15 cellular contexts compared by ENCODE assay signal in genomic region chrX:118688935-118689334, GRCh38. TPM values are rescaled to one million over a fixed set of nuclear protein-coding genes. Genes with fewer than 3 reads are reported as not detected.
DNase-seq lines count a peak whose midpoint lies in the region; ATAC-seq and TF ChIP-seq lines count a peak whose summit lies in the region.
"Had no signal": no experiment of that assay in that cellular context is flagged by ENCODE, and none has a peak within 500 bp of the region (broad histone marks: within the 10 kb centered on the region; RNA-seq: fewer than 3 reads in every experiment).

No MANE protein-coding gene starts in this region.

- ATAC-seq in central memory CD8-positive, alpha-beta T cell (replicated peaks; ENCODE audit: extremely low read depth, poor library complexity, severe bottlenecking) = no peak
- ATAC-seq in stimulated activated memory B cell treated with anti-CD40 and anti-IgM and Interleukin-4, amounts not matched to agents 10 μg/mL and 1 μg/mL and 100 μg/mL, for 72 hours = no peak
- ATAC-seq in GM19395 (IDR thresholded peaks at IDR 0.05; ENCODE audit: unreplicated experiment) = no peak
- ATAC-seq: HepG2 had no signal

- H3K36me3 Mint-ChIP-seq in CD14-positive monocyte (peaks cover 14 to 34% of the 10 kb centered on the region in 2 donors), endothelial cell (ENCODE audit: low read depth, unreplicated experiment) (no peaks in the 10 kb centered on the region)
- peaks cover 41% of the 10 kb centered on the region for H3K36me3 Mint-ChIP-seq in central memory CD8-positive, alpha-beta T cell (ENCODE audit: insufficient read depth)
- peaks cover 26% of the 10 kb centered on the region for H3K36me3 Mint-ChIP-seq in stimulated activated memory B cell treated with anti-CD40 and anti-IgM and Interleukin-4, amounts not matched to agents 10 μg/mL and 1 μg/mL and 100 μg/mL, for 72 hours

- H3K4me1 Mint-ChIP-seq in CD14-positive monocyte = peaks cover 3% of the 10 kb centered on the region
- peaks cover 6% of the 10 kb centered on the region for H3K4me1 Mint-ChIP-seq in central memory CD8-positive, alpha-beta T cell
- H3K4me1 Mint-ChIP-seq in stimulated activated memory B cell treated with anti-CD40 and anti-IgM and Interleukin-4, amounts not matched to agents 10 μg/mL and 1 μg/mL and 100 μg/mL, for 72 hours = no peaks in the 10 kb centered on the region
- H3K4me1 Mint-ChIP-seq in endothelial cell (ENCODE audit: unreplicated experiment) = no peaks in the 10 kb centered on the region
- H3K4me1 Mint-ChIP-seq: H9 had no signal

- H3K27me3 Mint-ChIP-seq in CD14-positive monocyte (ENCODE audit: low read depth in 3 of 3) = peaks cover 0 to 8% (median 0%) of the 10 kb centered on the region in 3 donors
- H3K27me3 Mint-ChIP-seq in central memory CD8-positive, alpha-beta T cell = no peaks in the 10 kb centered on the region
- no peaks in the 10 kb centered on the region for H3K27me3 Mint-ChIP-seq in stimulated activated memory B cell treated with anti-CD40 and anti-IgM and Interleukin-4, amounts not matched to agents 10 μg/mL and 1 μg/mL and 100 μg/mL, for 72 hours
- H3K27me3 Mint-ChIP-seq in endothelial cell (ENCODE audit: unreplicated experiment) = no peaks in the 10 kb centered on the region
- H3K27me3 Mint-ChIP-seq: IgD-negative memory B cell had no signal

- peak overlapping the region in 4 of 7 donors; percentile 40 to 74 (median 57) for H3K27ac Mint-ChIP-seq in CD14-positive monocyte
- H3K27ac Mint-ChIP-seq in central memory CD8-positive, alpha-beta T cell (ENCODE audit: low read depth) = peak overlapping the region; percentile 39
- H3K27ac Mint-ChIP-seq in stimulated activated memory B cell treated with anti-CD40 and anti-IgM and Interleukin-4, amounts not matched to agents 10 μg/mL and 1 μg/mL and 100 μg/mL, for 72 hours = peak overlapping the region; percentile 43
- no peak overlapping the region for H3K27ac Mint-ChIP-seq in endothelial cell (ENCODE audit: unreplicated experiment)
- H3K27ac Mint-ChIP-seq: H9 had no signal

- intact Hi-C loops in CD14-positive monocyte (cut with micrococcal nuclease) = no loop called here

- H3K4me3 Mint-ChIP-seq in CD14-positive monocyte (no peak overlapping the region), endothelial cell (ENCODE audit: unreplicated experiment) (no peak overlapping the region)
- H3K4me3 Mint-ChIP-seq in central memory CD8-positive, alpha-beta T cell = no peak overlapping the region
- no peak overlapping the region for H3K4me3 Mint-ChIP-seq in stimulated activated memory B cell treated with anti-CD40 and anti-IgM and Interleukin-4, amounts not matched to agents 10 μg/mL and 1 μg/mL and 100 μg/mL, for 72 hours
- H3K4me3 Mint-ChIP-seq: H9, IgD-negative memory B cell had no signal

- H3K9me3 Mint-ChIP-seq in CD14-positive monocyte = peaks cover 0 to 6% (median 0%) of the 10 kb centered on the region in 7 donors
- no peaks in the 10 kb centered on the region for H3K9me3 Mint-ChIP-seq in central memory CD8-positive, alpha-beta T cell
- H3K9me3 Mint-ChIP-seq in stimulated activated memory B cell treated with anti-CD40 and anti-IgM and Interleukin-4, amounts not matched to agents 10 μg/mL and 1 μg/mL and 100 μg/mL, for 72 hours = no peaks in the 10 kb centered on the region
- H3K9me3 Mint-ChIP-seq in endothelial cell (ENCODE audit: unreplicated experiment) = no peaks in the 10 kb centered on the region
- H3K9me3 Mint-ChIP-seq: IgD-negative memory B cell had no signal

- DNase-seq in CD14-positive monocyte (ENCODE audit: low spot score) = no peak
- peak; percentile 3 for DNase-seq in SK-N-DZ (ENCODE audit: low spot score)
- DNase-seq in central memory CD8-positive, alpha-beta T cell (ENCODE audit: low spot score in 2 of 2) = no peak
- no peak for DNase-seq in DMS 273 (lab: John Stamatoyannopoulos, UW; ENCODE audit: unreplicated experiment)
- no peak for DNase-seq in endothelial cell (ENCODE audit: low spot score)
- DNase-seq: AML-193; CD8-positive, alpha-beta memory T cell; COR-L47; GDM1; H9; KBM-7 had no signal

- TF ChIP-seq CTCF in CD14-positive monocyte (IDR thresholded peaks at IDR 0.05) (no peak), endothelial cell (IDR thresholded peaks at IDR 0.05; ENCODE audit: unreplicated experiment) (no peak)

RNA-seq across cellular contexts. Expression of gene IL13RA1, which starts 38.5 kb away (rescaled TPM):
- 10 to 100 TPM; 72.6 to 74.6 TPM for polyA plus RNA-seq in CD14-positive monocyte
- polyA plus RNA-seq in SK-N-DZ (2014; cell fraction: cytosol; rRNA removed) = 5.8 and 6.7 TPM in 2 replicates
- 1.6 and 2.4 TPM in 2 replicates for polyA plus RNA-seq in SK-N-DZ (2014; cell fraction: nucleus; rRNA removed)
- total RNA-seq in endothelial cell (ENCODE audit: unreplicated experiment) = 41.8 TPM
- polyA plus RNA-seq: CD8-positive, alpha-beta memory T cell had no signal
